28 cellular contexts compared by ENCODE assay signal in genomic region chr1:39984951-39985350, GRCh38.
"Had no signal": no experiment of that assay in that cellular context is flagged by ENCODE, and none has a peak within 500 bp of the region (broad histone marks: within the 10 kb centered on the region; RNA-seq: fewer than 3 reads in every experiment).

No MANE protein-coding gene starts in this region.

- H3K4me1 ChIP-seq: parathyroid adenoma, psoas muscle, right lobe of liver, sigmoid colon had no signal

- DNase-seq: naive thymus-derived CD8-positive, alpha-beta T cell; occipital lobe; ovary; posterior cingulate gyrus; psoas muscle; right cardiac atrium; right lobe of liver; sigmoid colon; small intestine; stimulated activated CD4-positive, alpha-beta T cell treated with anti-CD3 and anti-CD28 coated beads, Interleukin-15, amount 100 ng/mL, for 24 hours; stimulated activated CD4-positive, alpha-beta T cell treated with anti-CD3 and anti-CD28 coated beads, Interleukin-2, amount 100 ng/mL, for 24 hours; stimulated activated CD4-positive, alpha-beta T cell treated with anti-CD3 and anti-CD28 coated beads, Interleukin-2, amount 100 ng/mL, for 48 hours; stimulated activated CD4-positive, alpha-beta T cell treated with anti-CD3 and anti-CD28 coated beads, Interleukin-4, amount 100 ng/mL, for 24 hours; stimulated activated naive B cell treated with anti-CD40 and anti-IgM and Interleukin-4, amounts not matched to agents 10 μg/mL and 1 μg/mL and 100 μg/mL, for 72 hours; stimulated activated naive CD4-positive, alpha-beta T cell treated with Interleukin-2 at 50 U/mL for 16 hours; stomach; thyroid gland had no signal

- H3K4me1 Mint-ChIP-seq: stimulated activated effector memory CD8-positive, alpha-beta T cell treated with anti-CD3 and anti-CD28 coated beads, Interleukin-12 subunit alpha, Interleukin-12 subunit beta, amount 100 ng/mL, for 72 hours had no signal

- H3K27me3 ChIP-seq: neural progenitor cell, ovary, right lobe of liver, sigmoid colon, stomach, thyroid gland, tibial nerve, vagina had no signal

- H2AFZ ChIP-seq: neural progenitor cell, parathyroid adenoma had no signal

- H3K36me3 ChIP-seq: neural progenitor cell, ovary, right lobe of liver, sigmoid colon, stomach, thoracic aorta, thyroid gland, tibial nerve, vagina had no signal

- H3K9me3 Mint-ChIP-seq: naive thymus-derived CD8-positive, alpha-beta T cell; natural killer cell treated with Interleukin-12 subunit alpha and Interleukin-12 subunit beta and Interleukin-15 and Interleukin-18, amount 100 ng/mL, for 72 hours; neural progenitor cell; stimulated activated effector memory CD8-positive, alpha-beta T cell treated with anti-CD3 and anti-CD28 coated beads, Interleukin-12 subunit alpha, Interleukin-12 subunit beta, amount 100 ng/mL, for 72 hours; stimulated activated naive B cell treated with anti-CD40 and anti-IgM and Interleukin-4, amounts not matched to agents 10 μg/mL and 1 μg/mL and 100 μg/mL, for 72 hours; stimulated activated naive CD8-positive, alpha-beta T cell treated with anti-CD3 and anti-CD28 coated beads, Interleukin-15, Interleukin-2, amounts not matched to agents 100 ng/mL and 50 ng/mL, for 24 hours had no signal

- ATAC-seq: naive thymus-derived CD8-positive, alpha-beta T cell; natural killer cell treated with Interleukin-12 subunit alpha and Interleukin-12 subunit beta and Interleukin-15 and Interleukin-18, amount 100 ng/mL, for 72 hours; psoas muscle; right cardiac atrium; right lobe of liver; stimulated activated effector memory CD8-positive, alpha-beta T cell treated with anti-CD3 and anti-CD28 coated beads, Interleukin-12 subunit alpha, Interleukin-12 subunit beta, amount 100 ng/mL, for 72 hours had no signal

- H3K9ac ChIP-seq: neural progenitor cell, parathyroid adenoma had no signal

- FAIRE-seq: small intestine, urothelium cell line had no signal

- H3K4me3 Mint-ChIP-seq: naive thymus-derived CD8-positive, alpha-beta T cell; natural killer cell treated with Interleukin-12 subunit alpha and Interleukin-12 subunit beta and Interleukin-15 and Interleukin-18, amount 100 ng/mL, for 72 hours; neural progenitor cell; stimulated activated effector memory CD8-positive, alpha-beta T cell treated with anti-CD3 and anti-CD28 coated beads, Interleukin-12 subunit alpha, Interleukin-12 subunit beta, amount 100 ng/mL, for 72 hours; stimulated activated naive B cell treated with anti-CD40 and anti-IgM and Interleukin-4, amounts not matched to agents 10 μg/mL and 1 μg/mL and 100 μg/mL, for 72 hours; stimulated activated naive CD8-positive, alpha-beta T cell treated with anti-CD3 and anti-CD28 coated beads, Interleukin-15, Interleukin-2, amounts not matched to agents 100 ng/mL and 50 ng/mL, for 24 hours; type B pancreatic cell had no signal

- H3K27me3 Mint-ChIP-seq: natural killer cell treated with Interleukin-12 subunit alpha and Interleukin-12 subunit beta and Interleukin-15 and Interleukin-18, amount 100 ng/mL, for 72 hours; progenitor cell of endocrine pancreas; stimulated activated naive B cell treated with anti-CD40 and anti-IgM and Interleukin-4, amounts not matched to agents 10 μg/mL and 1 μg/mL and 100 μg/mL, for 72 hours; stimulated activated naive CD8-positive, alpha-beta T cell treated with anti-CD3 and anti-CD28 coated beads, Interleukin-15, Interleukin-2, amounts not matched to agents 100 ng/mL and 50 ng/mL, for 24 hours; type B pancreatic cell had no signal

- H3K9me3 ChIP-seq: ovary, psoas muscle, right lobe of liver, sigmoid colon, stomach, thoracic aorta, thyroid gland, tibial nerve, vagina had no signal

- H3K79me2 ChIP-seq: parathyroid adenoma had no signal

- H3K4me3 ChIP-seq: neural progenitor cell, ovary, psoas muscle, right lobe of liver, sigmoid colon, stomach, thoracic aorta, thyroid gland, tibial nerve, vagina had no signal

- H3K36me3 Mint-ChIP-seq: naive thymus-derived CD8-positive, alpha-beta T cell; natural killer cell treated with Interleukin-12 subunit alpha and Interleukin-12 subunit beta and Interleukin-15 and Interleukin-18, amount 100 ng/mL, for 72 hours; neural progenitor cell; stimulated activated effector memory CD8-positive, alpha-beta T cell treated with anti-CD3 and anti-CD28 coated beads, Interleukin-12 subunit alpha, Interleukin-12 subunit beta, amount 100 ng/mL, for 72 hours; stimulated activated naive B cell treated with anti-CD40 and anti-IgM and Interleukin-4, amounts not matched to agents 10 μg/mL and 1 μg/mL and 100 μg/mL, for 72 hours; type B pancreatic cell had no signal

- H3K27ac Mint-ChIP-seq: naive thymus-derived CD8-positive, alpha-beta T cell; natural killer cell treated with Interleukin-12 subunit alpha and Interleukin-12 subunit beta and Interleukin-15 and Interleukin-18, amount 100 ng/mL, for 72 hours; neural progenitor cell; progenitor cell of endocrine pancreas; stimulated activated effector memory CD8-positive, alpha-beta T cell treated with anti-CD3 and anti-CD28 coated beads, Interleukin-12 subunit alpha, Interleukin-12 subunit beta, amount 100 ng/mL, for 72 hours; stimulated activated naive B cell treated with anti-CD40 and anti-IgM and Interleukin-4, amounts not matched to agents 10 μg/mL and 1 μg/mL and 100 μg/mL, for 72 hours; stimulated activated naive CD8-positive, alpha-beta T cell treated with anti-CD3 and anti-CD28 coated beads, Interleukin-15, Interleukin-2, amounts not matched to agents 100 ng/mL and 50 ng/mL, for 24 hours; type B pancreatic cell had no signal

- H3K4me2 ChIP-seq: neural progenitor cell had no signal

- H3K27ac ChIP-seq: neural progenitor cell, ovary, parathyroid adenoma, psoas muscle, right lobe of liver, sigmoid colon, stomach, thoracic aorta, thyroid gland, tibial nerve, vagina had no signal
